8 cellular contexts compared by ENCODE assay signal in genomic region chr9:124659099-124659659, GRCh38.
DNase-seq lines count a peak whose midpoint lies in the region; ATAC-seq and TF ChIP-seq lines count a peak whose summit lies in the region.

No MANE protein-coding gene starts in this region.

- DNase-seq in NCI-H526 (lab: John Stamatoyannopoulos, UW) = peak; percentile 64 to 86
- peak; percentile 23 for DNase-seq in activated CD8-positive, alpha-beta memory T cell treated with anti-CD3 and anti-CD28 coated beads, Interleukin-2, amount 50 U/mL, for 4 hours
- DNase-seq in epithelial cell of prostate (ENCODE audit: low read depth, low spot score) = peak; percentile 50
- peak; percentile 85 for DNase-seq in midbrain (lab: John Stamatoyannopoulos, UW)
- DNase-seq in stimulated activated CD8-positive, alpha-beta memory T cell treated with anti-CD3 and anti-CD28 coated beads, Interleukin-7, amount 100 ng/mL, for 48 hours (ENCODE audit: extremely low read depth in 1 of 2, low read depth in 1 of 2) = peak; percentile 5 to 21
- DNase-seq in UCSD-AML1 (lab: John Stamatoyannopoulos, UW; ENCODE audit: unreplicated experiment) = no peak

- ATAC-seq in HG03175 (IDR thresholded peaks at IDR 0.05; ENCODE audit: unreplicated experiment) = peak; percentile 62

- peak overlapping the region; percentile 89 for H3K27ac ChIP-seq in epithelial cell of prostate

- peak; percentile 24 for TF ChIP-seq POLR2A in GM15510 (IDR thresholded peaks at IDR 0.05; ENCODE audit: borderline replicate concordance, extremely low read depth, insufficient read length)
